ENCODE assay signal across 8 cellular contexts in the genomic region with DNA sequence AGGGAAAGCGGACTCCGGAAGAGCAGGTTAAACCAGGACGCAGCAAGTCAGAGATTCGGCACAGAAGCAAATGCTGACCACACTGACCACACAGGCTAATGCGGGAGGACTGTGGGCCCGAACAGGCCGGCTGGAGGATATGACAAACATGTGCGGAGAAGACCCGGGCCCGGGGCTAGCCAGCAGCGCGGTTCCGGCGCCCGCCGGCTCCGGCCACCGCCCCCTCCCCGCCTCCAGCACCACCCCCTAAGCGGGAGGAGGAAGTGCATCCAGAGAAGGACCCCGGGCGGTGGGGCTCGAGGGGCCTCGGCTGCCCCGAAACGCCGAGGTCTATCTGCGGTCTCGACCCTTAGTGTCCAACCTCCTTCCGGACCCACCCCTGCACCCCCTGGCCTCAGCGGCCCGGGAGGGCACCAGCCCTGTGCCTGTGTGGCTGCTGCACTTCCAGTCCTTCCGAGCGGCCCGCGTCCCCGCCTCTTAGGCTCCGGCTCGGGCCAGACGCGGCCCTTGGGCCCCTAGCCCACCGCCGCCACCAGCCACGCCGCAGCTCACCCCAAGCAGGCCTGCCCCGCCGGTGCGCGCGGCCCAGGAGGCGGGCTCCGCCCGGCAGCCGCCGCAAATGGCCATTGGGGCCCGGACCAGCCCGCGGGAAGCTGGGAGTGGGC. TPM values are rescaled to one million over a fixed set of nuclear protein-coding genes. Genes with fewer than 3 reads are reported as not detected.
A peak's percentile ranks its signal among the peaks of the same experiment; 100 is the strongest.
DNase-seq lines count a peak whose midpoint lies in the region; ATAC-seq and TF ChIP-seq lines count a peak whose summit lies in the region.

No MANE protein-coding gene starts in this region.

- DNase-seq in NOMO-1 treated with dmso at 0.1 percent for 144 hours (lab: John Stamatoyannopoulos, UW; ENCODE audit: unreplicated experiment) (peak; percentile 21), fibroblast of pulmonary artery (ENCODE audit: low read depth) (no peak), thoracic aorta (ENCODE audit: low spot score) (no peak)
- peak; percentile 49 for DNase-seq in activated T-helper 2 cell treated with anti-CD3 and anti-CD28 coated beads, Interferon-gamma antibody, Interleukin-2, Interleukin-4, amounts not matched to agents 10 μg/mL and 5 μg/mL and 100 μg/mL, durations not matched to agents 14 hours and 24 hours and 36 hours (ENCODE audit: low spot score)
- peak; percentile 69 for DNase-seq in natural killer cell treated with Interleukin-12 subunit alpha and Interleukin-12 subunit beta and Interleukin-15 and Interleukin-18, amount 100 ng/mL, for 72 hours (ENCODE audit: low spot score)

- no peaks in the 10 kb centered on the region for H3K9me3 Mint-ChIP-seq in activated T-helper 2 cell treated with anti-CD3 and anti-CD28 coated beads, Interferon-gamma antibody, Interleukin-2, Interleukin-4, amounts not matched to agents 10 μg/mL and 5 μg/mL and 100 μg/mL, durations not matched to agents 14 hours and 24 hours and 36 hours
- no peaks in the 10 kb centered on the region for H3K9me3 Mint-ChIP-seq in natural killer cell treated with Interleukin-12 subunit alpha and Interleukin-12 subunit beta and Interleukin-15 and Interleukin-18, amount 100 ng/mL, for 72 hours

- H3K27me3 Mint-ChIP-seq in activated T-helper 2 cell treated with anti-CD3 and anti-CD28 coated beads, Interferon-gamma antibody, Interleukin-2, Interleukin-4, amounts not matched to agents 10 μg/mL and 5 μg/mL and 100 μg/mL, durations not matched to agents 14 hours and 24 hours and 36 hours (ENCODE audit: low read depth), result no peaks in the 10 kb centered on the region
- no peaks in the 10 kb centered on the region for H3K27me3 Mint-ChIP-seq in natural killer cell treated with Interleukin-12 subunit alpha and Interleukin-12 subunit beta and Interleukin-15 and Interleukin-18, amount 100 ng/mL, for 72 hours

- peak overlapping the region; percentile 95 for H3K4me3 ChIP-seq in ACC112 (ENCODE audit: low read depth, low read length)
- peak overlapping the region; percentile 81 for H3K4me3 ChIP-seq in fibroblast of pulmonary artery (replicated peaks; ENCODE audit: low read depth, low read length)
- H3K4me3 ChIP-seq in thoracic aorta, result peak overlapping the region; percentile 76

- H3K79me2 ChIP-seq in ACC112 (ENCODE audit: control insufficient read depth, insufficient read depth, low read length, unreplicated experiment), result peaks cover 43% of the 10 kb centered on the region

- peaks cover 19% of the 10 kb centered on the region for H3K36me3 Mint-ChIP-seq in activated T-helper 2 cell treated with anti-CD3 and anti-CD28 coated beads, Interferon-gamma antibody, Interleukin-2, Interleukin-4, amounts not matched to agents 10 μg/mL and 5 μg/mL and 100 μg/mL, durations not matched to agents 14 hours and 24 hours and 36 hours (ENCODE audit: low read depth)
- H3K36me3 Mint-ChIP-seq in natural killer cell treated with Interleukin-12 subunit alpha and Interleukin-12 subunit beta and Interleukin-15 and Interleukin-18, amount 100 ng/mL, for 72 hours, result peaks cover 6% of the 10 kb centered on the region

- H3K27me3 ChIP-seq in ACC112 (ENCODE audit: insufficient read depth, low read length) (no peaks in the 10 kb centered on the region), thoracic aorta (replicated peaks; ENCODE audit: insufficient read depth) (no peaks in the 10 kb centered on the region)

- ATAC-seq in GM18517 (IDR thresholded peaks at IDR 0.05; ENCODE audit: unreplicated experiment) (peak; percentile 23), HG03045 (IDR thresholded peaks at IDR 0.05; ENCODE audit: unreplicated experiment) (peak; percentile 36), thoracic aorta (ENCODE audit: insufficient number of reproducible peaks, low FRiP score, low read depth) (peak; percentile 16)
- peak; percentile 52 to 65 for ATAC-seq in natural killer cell treated with Interleukin-12 subunit alpha and Interleukin-12 subunit beta and Interleukin-15 and Interleukin-18, amount 100 ng/mL, for 72 hours

- intact Hi-C loops in activated T-helper 2 cell treated with anti-CD3 and anti-CD28 coated beads, Interferon-gamma antibody, Interleukin-2, Interleukin-4, amounts not matched to agents 10 μg/mL and 5 μg/mL and 100 μg/mL, durations not matched to agents 14 hours and 24 hours and 36 hours (cut with micrococcal nuclease), result loop anchor here (2.0 to 10.0 kb wide), 6 partner anchors 68 to 632 kb away; partner anchors contain the start of genes GAR1 and MCUB

- H3K36me3 ChIP-seq in ACC112 (ENCODE audit: insufficient read depth, low read length) (no peaks in the 10 kb centered on the region), thoracic aorta (no peaks in the 10 kb centered on the region)

- TF ChIP-seq CTCF in fibroblast of pulmonary artery (IDR thresholded peaks at IDR 0.05; ENCODE audit: low read length, missing control alignments) (no peak), thoracic aorta (IDR thresholded peaks at IDR 0.05) (no peak)

- H3K27ac ChIP-seq in ACC112 (ENCODE audit: low read depth, low read length), result peak overlapping the region; percentile 35; the same call in 1 of the 2 replicates
- peak overlapping the region; percentile 68 to 78 for H3K27ac ChIP-seq in thoracic aorta

- H3K4me3 Mint-ChIP-seq in activated T-helper 2 cell treated with anti-CD3 and anti-CD28 coated beads, Interferon-gamma antibody, Interleukin-2, Interleukin-4, amounts not matched to agents 10 μg/mL and 5 μg/mL and 100 μg/mL, durations not matched to agents 14 hours and 24 hours and 36 hours (ENCODE audit: low read depth), result peak overlapping the region; percentile 96
- H3K4me3 Mint-ChIP-seq in natural killer cell treated with Interleukin-12 subunit alpha and Interleukin-12 subunit beta and Interleukin-15 and Interleukin-18, amount 100 ng/mL, for 72 hours, result peak overlapping the region; percentile 93

- peaks cover 26% of the 10 kb centered on the region for H3K4me1 Mint-ChIP-seq in activated T-helper 2 cell treated with anti-CD3 and anti-CD28 coated beads, Interferon-gamma antibody, Interleukin-2, Interleukin-4, amounts not matched to agents 10 μg/mL and 5 μg/mL and 100 μg/mL, durations not matched to agents 14 hours and 24 hours and 36 hours (ENCODE audit: low read depth)
- H3K4me1 Mint-ChIP-seq in natural killer cell treated with Interleukin-12 subunit alpha and Interleukin-12 subunit beta and Interleukin-15 and Interleukin-18, amount 100 ng/mL, for 72 hours (ENCODE audit: low read depth in 2 of 2), result peaks cover 33 to 47% of the 10 kb centered on the region in 2 donors

- H3K4me1 ChIP-seq in ACC112 (ENCODE audit: control insufficient read depth, insufficient read depth, low read length, unreplicated experiment) (peaks cover 20% of the 10 kb centered on the region), thoracic aorta (ENCODE audit: control insufficient read depth in 1 of 2, low read depth in 2 of 2) (peaks cover 0 to 6% of the 10 kb centered on the region in 2 donors)

- peak overlapping the region; percentile 98 for H2AFZ ChIP-seq in ACC112 (ENCODE audit: low read length, unreplicated experiment)

- H3K27ac Mint-ChIP-seq in activated T-helper 2 cell treated with anti-CD3 and anti-CD28 coated beads, Interferon-gamma antibody, Interleukin-2, Interleukin-4, amounts not matched to agents 10 μg/mL and 5 μg/mL and 100 μg/mL, durations not matched to agents 14 hours and 24 hours and 36 hours, result peak overlapping the region; percentile 98
- H3K27ac Mint-ChIP-seq in natural killer cell treated with Interleukin-12 subunit alpha and Interleukin-12 subunit beta and Interleukin-15 and Interleukin-18, amount 100 ng/mL, for 72 hours, result peak overlapping the region; percentile 89 to 92

- H3K9me3 ChIP-seq in thoracic aorta, result no peaks in the 10 kb centered on the region

RNA-seq across cellular contexts. Expression of gene ELOVL6, which starts 2.1 kb away (rescaled TPM):
- total RNA-seq in activated T-helper 2 cell treated with anti-CD3 and anti-CD28 coated beads, Interferon-gamma antibody, Interleukin-2, Interleukin-4, amounts not matched to agents 10 μg/mL and 5 μg/mL and 100 μg/mL, durations not matched to agents 14 hours and 24 hours and 36 hours, result 15.0 and 17.4 TPM in 2 replicates
- total RNA-seq in natural killer cell treated with Interleukin-12 subunit alpha and Interleukin-12 subunit beta and Interleukin-15 and Interleukin-18, amount 100 ng/mL, for 72 hours, result 10 to 100 TPM; 20.2 to 26.5 TPM
- 1 to 10 TPM; 1.5 to 2.7 TPM for total RNA-seq in thoracic aorta

Comparison
In these comparisons a context has a peak if more than half of its experiments do, and no peak if none do; other contexts are left out.
1. DNase-seq: peak in NOMO-1 treated with dmso at 0.1 percent for 144 hours (single experiment), activated T-helper 2 cell treated with anti-CD3 and anti-CD28 coated beads, Interferon-gamma antibody, Interleukin-2, Interleukin-4, amounts not matched to agents 10 μg/mL and 5 μg/mL and 100 μg/mL, durations not matched to agents 14 hours and 24 hours and 36 hours (single experiment) and natural killer cell treated with Interleukin-12 subunit alpha and Interleukin-12 subunit beta and Interleukin-15 and Interleukin-18, amount 100 ng/mL, for 72 hours (single experiment); none in fibroblast of pulmonary artery (single experiment) and thoracic aorta (single experiment).
2. Peak in every context shown above with its lines, with median percentiles within 50 percentile points of each other: H3K4me3 ChIP-seq and ATAC-seq.